ENCODE assay signal across 21 cellular contexts in the genomic region with DNA sequence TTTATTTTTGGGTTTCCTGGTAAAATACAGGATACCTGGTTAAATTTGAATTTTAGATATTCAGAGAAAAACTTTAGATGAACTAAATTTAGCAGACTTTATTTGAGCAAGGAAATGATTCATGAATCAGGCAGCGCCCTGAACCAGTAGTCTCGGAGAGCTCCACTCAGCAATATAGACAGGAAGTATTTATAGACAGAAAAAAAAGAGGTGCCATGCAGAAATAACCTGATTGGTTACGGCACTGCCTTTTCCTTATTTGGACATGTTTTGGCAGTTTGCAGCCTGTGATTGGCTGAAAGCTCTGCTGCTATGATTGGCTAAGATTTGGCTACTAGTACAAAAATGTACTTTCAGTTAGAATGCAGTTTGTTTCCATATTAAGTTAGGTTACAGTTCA.
DNase-seq lines count a peak whose midpoint lies in the region; ATAC-seq, FAIRE-seq and TF ChIP-seq lines count a peak whose summit lies in the region.
"Had no signal": no experiment of that assay in that cellular context is flagged by ENCODE, and none has a peak within 500 bp of the region (broad histone marks: within the 10 kb centered on the region; RNA-seq: fewer than 3 reads in every experiment).

No MANE protein-coding gene starts in this region.

- H3K4me3 ChIP-seq in GM23248, result no peak overlapping the region
- H3K4me3 ChIP-seq in bronchial epithelial cell (ENCODE audit: low read depth, low read length), result no peak overlapping the region
- H3K4me3 ChIP-seq in stomach, result no peak overlapping the region

- H3K4me2 ChIP-seq in GM23248 (ENCODE audit: unreplicated experiment), result no peak overlapping the region

- 0 out of 2 replicates have a peak, but pooled peaks cover 4% of the 10 kb centered on the region for H3K4me1 ChIP-seq in GM23248 (ENCODE audit: insufficient read depth)
- no peaks in the 10 kb centered on the region for H3K4me1 ChIP-seq in stomach

- no peak overlapping the region for H3K27ac ChIP-seq in GM23248
- H3K27ac ChIP-seq in stomach, result no peak overlapping the region

- H3K79me2 ChIP-seq in GM23248 (ENCODE audit: insufficient read depth), result no peaks in the 10 kb centered on the region

- DNase-seq in GM23248 (peak; percentile 6), M059J (ENCODE audit: low read depth) (peak; percentile 49), bronchial epithelial cell (ENCODE audit: low read depth) (peak; percentile 63), iris pigment epithelial cell (ENCODE audit: low read depth) (peak; percentile 49), stomach (no peak)
- DNase-seq: Calu3; GF-D8; kidney glomerular epithelial cell; mesenchymal stem cell; NCI-H1417; NCI-H748 treated with DMSO at 0.1 percent for 48 hours; OCI-M1; small intestine; stimulated activated CD4-positive, alpha-beta T cell treated with anti-CD3 and anti-CD28 coated beads, Interleukin-4, amount 100 ng/mL, for 4 hours had no signal

- H3K9me3 ChIP-seq in GM23248 (ENCODE audit: low read depth) (no peaks in the 10 kb centered on the region), stomach (no peaks in the 10 kb centered on the region)

- intact Hi-C loops in stomach (cut with DNase I; ENCODE audit: low total_unique reads), result no loop called here

- 79 to 93% methylated on average over 3 of the region's 3 CpGs for WGBS in GM23248 (ENCODE audit: low coverage in 1 of 2, low lambda C conversion rate in 2 of 2, missing lambda C conversion rate in 2 of 2), 2 experiments
- 85 to 93% (median 90%) methylated on average over 3 of the region's 3 CpGs for WGBS in stomach, 5 donors

- no peak overlapping the region for H2AFZ ChIP-seq in GM23248

- FAIRE-seq in bronchial epithelial cell (lab: Jason Lieb, UNC), result no peak
- FAIRE-seq: GM12891, small intestine had no signal

- no peak for TF ChIP-seq POLR2A in stomach (IDR thresholded peaks at IDR 0.05)

- H3K9me2 ChIP-seq in GM23248 (ENCODE audit: insufficient read depth), result no peaks in the 10 kb centered on the region

- H4K20me1 ChIP-seq in GM23248 (ENCODE audit: insufficient read depth), result no peaks in the 10 kb centered on the region

- no peak for ATAC-seq in HG03520 (IDR thresholded peaks at IDR 0.05; ENCODE audit: unreplicated experiment)
- no peak for ATAC-seq in HG03039 (IDR thresholded peaks at IDR 0.05; ENCODE audit: unreplicated experiment)
- ATAC-seq in GM18517 (IDR thresholded peaks at IDR 0.05; ENCODE audit: unreplicated experiment), result no peak
- ATAC-seq: activated CD4-positive, CD25-positive, alpha-beta regulatory T cell treated with anti-CD3 and anti-CD28 coated beads, Interleukin-2, amount 50 U/mL, for 24 hours; activated T-helper 17 cell treated with anti-CD3 and anti-CD28 coated beads, Interleukin-2, amount 50 U/mL, for 72 hours; natural killer cell treated with Interleukin-12 subunit alpha and Interleukin-12 subunit beta and Interleukin-15 and Interleukin-18, amount 100 ng/mL, for 72 hours had no signal

- H3K9ac ChIP-seq in GM23248, result no peak overlapping the region

- H3F3A ChIP-seq in GM23248 (ENCODE audit: insufficient read depth), result no peaks in the 10 kb centered on the region

- in situ Hi-C loops in GM23248 (cut with MboI), result no loop called here

- TF ChIP-seq CTCF in bronchial epithelial cell (IDR thresholded peaks at IDR 0.05; ENCODE audit: insufficient read depth, low read length, severe bottlenecking) (no peak), stomach (IDR thresholded peaks at IDR 0.05) (no peak)

- H3K36me3 ChIP-seq in GM23248 (ENCODE audit: low read depth), result no peaks in the 10 kb centered on the region
- H3K36me3 ChIP-seq in bronchial epithelial cell (ENCODE audit: control insufficient read depth, insufficient read depth, low read length), result no peaks in the 10 kb centered on the region
- no peaks in the 10 kb centered on the region for H3K36me3 ChIP-seq in stomach

- H3K27me3 ChIP-seq in GM23248 (replicated peaks; ENCODE audit: insufficient read depth) (no peaks in the 10 kb centered on the region), bronchial epithelial cell (ENCODE audit: control insufficient read depth, insufficient read depth, low read length) (no peaks in the 10 kb centered on the region), stomach (no peaks in the 10 kb centered on the region)

- no peak for TF ChIP-seq EP300 in stomach (IDR thresholded peaks at IDR 0.05)
